Comparison of ENCODE assay signal across 14 cellular contexts in the genomic region with DNA sequence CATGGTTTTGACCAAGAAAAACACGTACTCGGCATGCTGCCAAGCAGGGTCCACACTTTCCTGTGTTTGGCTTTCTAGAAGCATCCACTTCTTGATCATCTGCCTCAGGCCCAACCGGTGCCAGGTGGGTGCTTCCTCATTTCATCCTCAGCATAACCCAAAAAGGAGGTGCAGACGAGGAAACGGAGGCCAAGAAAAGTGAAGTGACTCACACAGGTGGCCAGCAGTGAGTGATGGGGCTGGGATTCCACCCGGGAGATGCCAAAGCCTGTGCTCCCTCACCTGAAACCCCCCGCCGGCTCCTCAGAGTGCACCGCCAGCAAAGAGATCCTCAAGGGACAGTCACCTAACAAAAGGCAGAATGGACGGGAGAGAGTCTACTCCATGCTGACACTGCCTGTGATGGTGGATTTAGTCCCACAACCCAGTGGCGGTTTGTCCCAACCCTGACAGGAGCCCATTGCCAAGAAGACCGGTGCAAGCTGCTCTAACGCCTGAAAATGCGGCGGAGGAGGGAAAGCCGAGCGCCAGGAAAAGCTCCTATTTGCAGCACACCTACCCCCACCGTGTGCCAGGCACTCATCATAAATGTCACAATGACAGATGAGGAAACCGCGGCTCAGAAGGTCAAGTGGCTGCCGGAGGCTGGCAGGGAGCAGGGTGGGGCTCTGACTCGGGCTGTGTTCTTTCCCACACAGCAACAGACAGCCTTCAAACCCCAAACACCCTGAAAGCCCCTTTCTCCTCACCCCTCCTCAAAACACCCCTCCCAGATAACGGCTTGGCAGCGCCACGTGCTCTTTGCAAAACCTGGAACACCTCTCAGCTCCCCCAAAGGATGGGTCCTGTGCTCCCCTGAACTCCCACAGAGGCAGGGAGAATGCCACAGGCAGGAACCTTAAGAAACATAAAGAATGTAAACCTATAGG. TPM values are rescaled to one million over a fixed set of nuclear protein-coding genes. Genes with fewer than 3 reads are reported as not detected.
DNase-seq lines count a peak whose midpoint lies in the region; ATAC-seq and TF ChIP-seq lines count a peak whose summit lies in the region.
"Had no signal": no experiment of that assay in that cellular context is flagged by ENCODE, and none has a peak within 500 bp of the region (broad histone marks: within the 10 kb centered on the region; RNA-seq: fewer than 3 reads in every experiment).

No MANE protein-coding gene starts in this region.

- no peak for TF ChIP-seq POLR2A in spleen (IDR thresholded peaks at IDR 0.05)

- no peak overlapping the region for H2BK120ac ChIP-seq in mesenchymal stem cell (ENCODE audit: low read depth, low read length)

- H3K27me3 ChIP-seq in spleen (replicated peaks in 1 of 7) (peaks cover 0 to 84% (median 9%) of the 10 kb centered on the region in 7 donors), mesenchymal stem cell (ENCODE audit: control insufficient read depth in 1 of 2, insufficient read depth in 1 of 2, low read length in 2 of 2) (peaks cover 16 to 41% of the 10 kb centered on the region in 2 experiments)
- H3K27me3 ChIP-seq: ascending aorta had no signal

- no peak overlapping the region for H2AK5ac ChIP-seq in mesenchymal stem cell (ENCODE audit: low read length, severe bottlenecking)

- intact Hi-C loops in spleen (cut with DNase I; ENCODE audit: low total_unique reads): no loop called here

- H3K9ac ChIP-seq in mesenchymal stem cell (ENCODE audit: low read length): no peak overlapping the region

- H3K4me1 Mint-ChIP-seq in activated naive CD8-positive, alpha-beta T cell treated with anti-CD3 and anti-CD28 coated beads, Interleukin-2, amount 50 U/mL, for 24 hours: peaks cover 96% of the 10 kb centered on the region

- no peak overlapping the region for H3K4me2 ChIP-seq in mesenchymal stem cell (ENCODE audit: low read length, poor library complexity, severe bottlenecking)

- peak; percentile 13 for DNase-seq in NCI-H2171 treated with DMSO at 0.1 percent for 48 hours (lab: John Stamatoyannopoulos, UW)
- no peak for DNase-seq in NCI-H2171 (lab: John Stamatoyannopoulos, UW)
- peak; percentile 69 for DNase-seq in activated CD4-positive, alpha-beta T cell treated with anti-CD3 and anti-CD28 coated beads for 48 hours
- DNase-seq in activated naive CD8-positive, alpha-beta T cell treated with anti-CD3 and anti-CD28 coated beads, Interleukin-2, amount 50 U/mL, for 24 hours: peak; percentile 69
- peak; percentile 63 for DNase-seq in spleen
- no peak for DNase-seq in mesenchymal stem cell
- DNase-seq: KG1; NCI-H2227 treated with DMSO at 0.1 percent for 48 hours; stimulated activated CD4-positive, alpha-beta T cell treated with anti-CD3 and anti-CD28 coated beads, Interleukin-1b, Interleukin-23, amount 100 ng/mL, for 48 hours had no signal

- H3K18ac ChIP-seq in mesenchymal stem cell (ENCODE audit: low read depth in 1 of 2, low read length in 2 of 2): no peak overlapping the region

- peaks cover 34% of the 10 kb centered on the region for H3K36me3 Mint-ChIP-seq in activated naive CD8-positive, alpha-beta T cell treated with anti-CD3 and anti-CD28 coated beads, Interleukin-2, amount 50 U/mL, for 24 hours (ENCODE audit: low read depth)

- H3K9me3 ChIP-seq in spleen (no peaks in the 10 kb centered on the region), mesenchymal stem cell (ENCODE audit: control insufficient read depth, low read length) (no peaks in the 10 kb centered on the region)
- H3K9me3 ChIP-seq: ascending aorta had no signal

- peaks cover 0 to 97% (median 7%) of the 10 kb centered on the region in 6 donors for H3K4me1 ChIP-seq in spleen
- no peaks in the 10 kb centered on the region for H3K4me1 ChIP-seq in mesenchymal stem cell (ENCODE audit: control insufficient read depth, insufficient read depth, low read depth, low read length)
- H3K4me1 ChIP-seq: ascending aorta had no signal

- no peak overlapping the region for H3K14ac ChIP-seq in mesenchymal stem cell (ENCODE audit: low read length in 2 of 2)

- H4K8ac ChIP-seq in mesenchymal stem cell (ENCODE audit: low read length): no peak overlapping the region

- H3K27me3 Mint-ChIP-seq in activated naive CD8-positive, alpha-beta T cell treated with anti-CD3 and anti-CD28 coated beads, Interleukin-2, amount 50 U/mL, for 24 hours: no peaks in the 10 kb centered on the region

- H2BK5ac ChIP-seq in mesenchymal stem cell (ENCODE audit: low read depth, low read length, poor library complexity, severe bottlenecking): no peak overlapping the region

- H3K9me3 Mint-ChIP-seq in activated naive CD8-positive, alpha-beta T cell treated with anti-CD3 and anti-CD28 coated beads, Interleukin-2, amount 50 U/mL, for 24 hours: no peaks in the 10 kb centered on the region

- H4K91ac ChIP-seq in mesenchymal stem cell (ENCODE audit: low read length): no peak overlapping the region

- H2AFZ ChIP-seq in mesenchymal stem cell (ENCODE audit: low read depth, low read length): no peak overlapping the region

- H3K4me3 Mint-ChIP-seq in activated naive CD8-positive, alpha-beta T cell treated with anti-CD3 and anti-CD28 coated beads, Interleukin-2, amount 50 U/mL, for 24 hours: peak overlapping the region; percentile 70

- no peak for TF ChIP-seq CTCF in spleen (IDR thresholded peaks at IDR 0.05 in 8 of 11, conservative IDR thresholded peaks at IDR 0.05 in 3 of 11)

- peak overlapping the region; percentile 97 for H3K27ac Mint-ChIP-seq in activated naive CD8-positive, alpha-beta T cell treated with anti-CD3 and anti-CD28 coated beads, Interleukin-2, amount 50 U/mL, for 24 hours

- ATAC-seq in activated naive CD8-positive, alpha-beta T cell treated with anti-CD3 and anti-CD28 coated beads, Interleukin-2, amount 50 U/mL, for 24 hours: peak; percentile 59
- ATAC-seq in GM21360 (IDR thresholded peaks at IDR 0.05; ENCODE audit: unreplicated experiment) (no peak), GM19397 (IDR thresholded peaks at IDR 0.05; ENCODE audit: unreplicated experiment) (no peak)
- ATAC-seq: GM12878 had no signal

- peak overlapping the region in 1 of 8 donors; percentile 37 for H3K4me3 ChIP-seq in spleen
- H3K4me3 ChIP-seq in mesenchymal stem cell (ENCODE audit: insufficient read depth in 1 of 2, low read depth in 1 of 2, low read length in 2 of 2): no peak overlapping the region
- H3K4me3 ChIP-seq: ascending aorta, GM12878 had no signal

- WGBS in spleen, 5 donors: 41 to 63% (median 54%) methylated on average over 21 to 25 of the region's 25 CpGs
- WGBS in mesenchymal stem cell: 69% methylated on average over 24 of the region's 25 CpGs

- no peak overlapping the region for H2BK12ac ChIP-seq in mesenchymal stem cell (ENCODE audit: low read length in 2 of 2)

- H3K36me3 ChIP-seq in spleen (no peaks in the 10 kb centered on the region), mesenchymal stem cell (ENCODE audit: control insufficient read depth in 1 of 2, insufficient read depth in 2 of 2, low read depth in 1 of 2, low read length in 2 of 2) (no peaks in the 10 kb centered on the region)
- H3K36me3 ChIP-seq: ascending aorta had no signal

- H3K4ac ChIP-seq in mesenchymal stem cell (ENCODE audit: low read depth in 1 of 2, low read length in 2 of 2): no peak overlapping the region

- H3K27ac ChIP-seq in spleen (peak overlapping the region in 5 of 8 donors; percentile 27 to 84 (median 76)), mesenchymal stem cell (ENCODE audit: low read length, poor library complexity, severe bottlenecking) (no peak overlapping the region)
- H3K27ac ChIP-seq: ascending aorta, RWPE1 had no signal

- H3K79me1 ChIP-seq in mesenchymal stem cell (replicated peaks; ENCODE audit: low read length, poor library complexity, severe bottlenecking): no peaks in the 10 kb centered on the region

- no peak overlapping the region for H2BK15ac ChIP-seq in mesenchymal stem cell (ENCODE audit: low read depth, poor library complexity, severe bottlenecking)

- H3K23ac ChIP-seq in mesenchymal stem cell (ENCODE audit: low read length in 2 of 2): no peak overlapping the region

RNA-seq across cellular contexts. Expression of a gene that starts 18.8 kb away (rescaled TPM):
- 10 to 100 TPM in 6 of 7 donors, 1 to 10 TPM in 1; 7.9 to 21.1 (median 13.1) TPM for total RNA-seq in spleen
- 1 to 10 TPM in 2 of 3 donors, under 1 TPM in 1; 0.74 to 1.5 (median 1.4) TPM for polyA plus RNA-seq in spleen
- polyA plus RNA-seq in mesenchymal stem cell (2013, experiment 1 of 2): not detected
- not detected for polyA plus RNA-seq in mesenchymal stem cell (2013, experiment 2 of 2)

Comparison
In these comparisons a context has a peak if more than half of its experiments do, and no peak if none do; other contexts are left out.
1. DNase-seq: peak in NCI-H2171 treated with DMSO at 0.1 percent for 48 hours (single experiment), activated CD4-positive, alpha-beta T cell treated with anti-CD3 and anti-CD28 coated beads for 48 hours (single experiment), activated naive CD8-positive, alpha-beta T cell treated with anti-CD3 and anti-CD28 coated beads, Interleukin-2, amount 50 U/mL, for 24 hours (single experiment) and spleen (single experiment); none in NCI-H2171 (single experiment) and mesenchymal stem cell (single experiment).